Comparison of ENCODE assay signal across 1 cellular context in genomic region chr12:107320031-107320928, GRCh38.
A peak's percentile ranks its signal among the peaks of the same experiment; 100 is the strongest.
TF ChIP-seq lines count a peak whose summit lies in the region.

No MANE protein-coding gene starts in this region.

TF ChIP-seq in H1, 55 proteins besides CTCF, POLR2A, EP300 and RAD21:
- TF ChIP-seq, protein P1, sequence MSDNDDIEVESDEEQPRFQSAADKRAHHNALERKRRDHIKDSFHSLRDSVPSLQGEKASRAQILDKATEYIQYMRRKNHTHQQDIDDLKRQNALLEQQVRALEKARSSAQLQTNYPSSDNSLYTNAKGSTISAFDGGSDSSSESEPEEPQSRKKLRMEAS (IDR thresholded peaks at IDR 0.05): peak; percentile 63
- TF ChIP-seq PHF8 (conservative IDR thresholded peaks at IDR 0.05; ENCODE audit: low read depth, low read length) (0 out of 2 replicates have a peak, but pooled peaks have one; percentile 28), SUZ12 (IDR thresholded peaks at IDR 0.05; ENCODE audit: low read length) (peak; percentile 82), EZH2 (IDR thresholded peaks at IDR 0.05; ENCODE audit: low read depth, low read length, severe bottlenecking) (peak; percentile 64), SIN3A (conservative IDR thresholded peaks at IDR 0.05 in 1 of 2, IDR thresholded peaks at IDR 0.05 in 1 of 2; ENCODE audit: low read depth in 1 of 2, low read length in 2 of 2) (0 out of 4 replicates have a peak, but pooled peaks of 1 of the 2 experiments have one; percentile 30), KDM4A (IDR thresholded peaks at IDR 0.05; ENCODE audit: low read depth, low read length, severe bottlenecking) (peak; percentile 91), JUND (IDR thresholded peaks at IDR 0.05; ENCODE audit: low read length) (no peak), FOSL1 (IDR thresholded peaks at IDR 0.05; ENCODE audit: insufficient read depth, low read depth, low read length) (no peak), BACH1 (IDR thresholded peaks at IDR 0.05; ENCODE audit: low read length) (no peak), RNF2 (IDR thresholded peaks at IDR 0.05; ENCODE audit: borderline replicate concordance, low read depth, low read length, missing control alignments, poor library complexity, severe bottlenecking) (peak; percentile 63)
